ENCODE assay signal across 8 cellular contexts in genomic region chr2:195660265-195660890, GRCh38. TPM values are rescaled to one million over a fixed set of nuclear protein-coding genes. Genes with fewer than 3 reads are reported as not detected.
DNase-seq lines count a peak whose midpoint lies in the region; ATAC-seq and TF ChIP-seq lines count a peak whose summit lies in the region.

No MANE protein-coding gene starts in this region.

- no peaks in the 10 kb centered on the region for H3K9me3 Mint-ChIP-seq in endothelial cell (ENCODE audit: unreplicated experiment)

- peak overlapping the region; percentile 74 to 98 (median 84) for H3K4me2 ChIP-seq in BLaER1 treated with 17β-estradiol and CSF1 and Interleukin-3, amounts not matched to agents 10 nM and 100 nM
- peak overlapping the region; percentile 100 for H3K4me2 ChIP-seq in neural cell (ENCODE audit: low read length)

- WGBS in stomach, 5 donors: 17 to 25% (median 24%) methylated on average over 5 of the region's 5 CpGs

- H2AFZ ChIP-seq in neural cell (ENCODE audit: low read depth, low read length): no peak overlapping the region

- H3K27me3 Mint-ChIP-seq in endothelial cell (ENCODE audit: unreplicated experiment): peaks cover 9% of the 10 kb centered on the region

- H3K36me3 ChIP-seq in BLaER1 treated with 17β-estradiol and CSF1 and Interleukin-3, amounts not matched to agents 10 nM and 100 nM: peaks cover 0 to 16% (median 0%) of the 10 kb centered on the region in 11 experiments; a peak in 5 of 22 replicates
- no peaks in the 10 kb centered on the region for H3K36me3 ChIP-seq in HAP-1 (replicated peaks)
- no peaks in the 10 kb centered on the region for H3K36me3 ChIP-seq in neural cell (ENCODE audit: insufficient read depth, low read length)
- H3K36me3 ChIP-seq in stomach: no peaks in the 10 kb centered on the region

- TF ChIP-seq EP300 in neural cell (conservative IDR thresholded peaks at IDR 0.05; ENCODE audit: poor library complexity, severe bottlenecking) (no peak), stomach (IDR thresholded peaks at IDR 0.05) (no peak)

- peaks cover 19% of the 10 kb centered on the region for H3K4me1 Mint-ChIP-seq in endothelial cell (ENCODE audit: unreplicated experiment)

- in situ Hi-C loops in HAP-1 (cut with MboI; ENCODE audit: low sequenced_read_pairs): no loop called here

- H3K27me3 ChIP-seq in BLaER1 treated with 17β-estradiol and CSF1 and Interleukin-3, amounts not matched to agents 10 nM and 100 nM: no peaks in the 10 kb centered on the region
- H3K27me3 ChIP-seq in HAP-1 (ENCODE audit: low read depth): no peaks in the 10 kb centered on the region
- no peaks in the 10 kb centered on the region for H3K27me3 ChIP-seq in neural cell (ENCODE audit: insufficient read depth, low read depth, low read length)
- no peaks in the 10 kb centered on the region for H3K27me3 ChIP-seq in stomach

- H3K9me3 ChIP-seq in BLaER1 treated with 17β-estradiol and CSF1 and Interleukin-3, amounts not matched to agents 10 nM and 100 nM (replicated peaks in 1 of 11): peaks cover 0 to 12% (median 0%) of the 10 kb centered on the region in 11 experiments; a peak in 5 of 22 replicates
- H3K9me3 ChIP-seq in HAP-1: no peaks in the 10 kb centered on the region
- no peaks in the 10 kb centered on the region for H3K9me3 ChIP-seq in neural cell (ENCODE audit: low read length)
- H3K9me3 ChIP-seq in stomach: no peaks in the 10 kb centered on the region

- peak overlapping the region; percentile 34 to 100 (median 100); a peak in 21 of 22 replicates for H3K27ac ChIP-seq in BLaER1 treated with 17β-estradiol and CSF1 and Interleukin-3, amounts not matched to agents 10 nM and 100 nM
- H3K27ac ChIP-seq in neural cell (ENCODE audit: low read length): no peak overlapping the region
- peak overlapping the region in 1 of 5 donors; percentile 99 for H3K27ac ChIP-seq in stomach

- no peaks in the 10 kb centered on the region for H3F3A ChIP-seq in neural cell (ENCODE audit: insufficient read depth, low read length, poor library complexity, severe bottlenecking)

- no peak overlapping the region for H3K27ac Mint-ChIP-seq in endothelial cell (ENCODE audit: unreplicated experiment)

- intact Hi-C loops in stomach (cut with DNase I; ENCODE audit: low total_unique reads): no loop called here

- H3K36me3 Mint-ChIP-seq in endothelial cell (ENCODE audit: low read depth, unreplicated experiment): peaks cover 10% of the 10 kb centered on the region

- peaks cover 20 to 62% (median 37%) of the 10 kb centered on the region in 10 experiments for H3K4me1 ChIP-seq in BLaER1 treated with 17β-estradiol and CSF1 and Interleukin-3, amounts not matched to agents 10 nM and 100 nM
- peaks cover 17% of the 10 kb centered on the region for H3K4me1 ChIP-seq in HAP-1
- H3K4me1 ChIP-seq in stomach: peaks cover 20 to 45% (median 30%) of the 10 kb centered on the region in 4 donors

- TF ChIP-seq CTCF in endothelial cell (IDR thresholded peaks at IDR 0.05; ENCODE audit: unreplicated experiment) (peak; percentile 91), neural cell (IDR thresholded peaks at IDR 0.05; ENCODE audit: poor library complexity, severe bottlenecking) (peak; percentile 72), stomach (IDR thresholded peaks at IDR 0.05) (peak in 5 of 7 experiments; percentile 30 to 89 (median 61))

- peaks cover 58% of the 10 kb centered on the region for H3K79me2 ChIP-seq in neural cell (replicated peaks; ENCODE audit: insufficient read depth, low read length)

- peak; percentile 63 to 86 for DNase-seq in HAP-1 (ENCODE audit: low spot score in 2 of 2)
- DNase-seq in NCI-H82 treated with DMSO at 0.1 percent for 48 hours (lab: John Stamatoyannopoulos, UW; ENCODE audit: unreplicated experiment): peak; percentile 56
- DNase-seq in activated CD8-positive, alpha-beta memory T cell treated with anti-CD3 and anti-CD28 coated beads, Interleukin-2, amount 50 U/mL, for 24 hours (ENCODE audit: extremely low read depth): peak; percentile 63
- peak; percentile 73 for DNase-seq in endothelial cell (ENCODE audit: low spot score)
- peak; percentile 73 for DNase-seq in stomach

- H3K4me3 Mint-ChIP-seq in endothelial cell (ENCODE audit: unreplicated experiment): no peak overlapping the region

- TF ChIP-seq RAD21 in neural cell (conservative IDR thresholded peaks at IDR 0.05): peak; percentile 68

- peaks cover 7 to 62% (median 22%) of the 10 kb centered on the region in 11 experiments; a peak in 20 of 22 replicates for H4K20me1 ChIP-seq in BLaER1 treated with 17β-estradiol and CSF1 and Interleukin-3, amounts not matched to agents 10 nM and 100 nM
- H4K20me1 ChIP-seq in neural cell (ENCODE audit: insufficient read depth): no peaks in the 10 kb centered on the region

- peak overlapping the region; percentile 99 to 100 (median 100); a peak in 20 of 22 replicates for H3K9ac ChIP-seq in BLaER1 treated with 17β-estradiol and CSF1 and Interleukin-3, amounts not matched to agents 10 nM and 100 nM
- no peak overlapping the region for H3K9ac ChIP-seq in neural cell (ENCODE audit: low read length)

- no peak for TF ChIP-seq POLR2A in stomach (IDR thresholded peaks at IDR 0.05)

- ATAC-seq in GM21515 (IDR thresholded peaks at IDR 0.05; ENCODE audit: unreplicated experiment): no peak

- no peaks in the 10 kb centered on the region for H3K9me2 ChIP-seq in neural cell (ENCODE audit: insufficient read depth, low read length)

- H3K4me3 ChIP-seq in BLaER1 treated with 17β-estradiol and CSF1 and Interleukin-3, amounts not matched to agents 10 nM and 100 nM: peak overlapping the region; percentile 87 to 98 (median 95); a peak in 19 of 20 replicates
- H3K4me3 ChIP-seq in HAP-1: peak overlapping the region; percentile 91
- H3K4me3 ChIP-seq in neural cell (ENCODE audit: low read length): peak overlapping the region; percentile 91
- peak overlapping the region in 1 of 4 donors; percentile 90 for H3K4me3 ChIP-seq in stomach

TF ChIP-seq in neural cell, 6 proteins besides CTCF, POLR2A, EP300 and RAD21:
- TF ChIP-seq TAF1 (IDR thresholded peaks at IDR 0.05; ENCODE audit: low read depth) (no peak), SMC3 (conservative IDR thresholded peaks at IDR 0.05; ENCODE audit: poor library complexity) (peak; percentile 58)

RNA-seq across cellular contexts. Expression of gene SLC39A10, which starts 3.4 kb away (rescaled TPM):
- 62.0 TPM for total RNA-seq in endothelial cell (ENCODE audit: unreplicated experiment)
- 62.1 and 71.7 TPM in 2 replicates for polyA plus RNA-seq in neural cell
- polyA minus RNA-seq in neural cell: 127 and 141 TPM in 2 replicates
- 10 to 100 TPM in 1 of 5 donors, 1 to 10 TPM in 3, under 1 TPM in 1; 0.58 to 22.0 (median 5.3) TPM for total RNA-seq in stomach
- polyA plus RNA-seq in stomach: 1 to 10 TPM in 1 of 3 donors, under 1 TPM in 2; 0.15 to 2.7 (median 0.93) TPM
